Comparison of ENCODE assay signal across 28 cellular contexts in genomic region chr6:37882292-37882691, GRCh38.
DNase-seq lines count a peak whose midpoint lies in the region; ATAC-seq and TF ChIP-seq lines count a peak whose summit lies in the region.
"Had no signal": no experiment of that assay in that cellular context is flagged by ENCODE, and none has a peak within 500 bp of the region (broad histone marks: within the 10 kb centered on the region; RNA-seq: fewer than 3 reads in every experiment).

No MANE protein-coding gene starts in this region.

- H3K79me1 ChIP-seq in trophoblast cell (ENCODE audit: low read length), result peaks cover 6% of the 10 kb centered on the region

- POLR2A ChIA-PET in activated CD4-positive, alpha-beta T cell treated with anti-CD3 and anti-CD28 coated beads for 36 hours (lab: Charles Lee), result no interaction called here

- H3K4me1 Mint-ChIP-seq in activated CD4-positive, alpha-beta T cell treated with anti-CD3 and anti-CD28 coated beads for 36 hours, result peaks cover 35% of the 10 kb centered on the region
- peaks cover 52% of the 10 kb centered on the region for H3K4me1 Mint-ChIP-seq in activated T-cell treated with anti-CD3 and anti-CD28 coated beads, Interleukin-2, amount 50 U/mL, for 24 hours (ENCODE audit: low read depth)

- H4K12ac ChIP-seq in trophoblast cell (ENCODE audit: low read depth, low read length), result no peak overlapping the region

- 86% methylated on average over 2 of the region's 2 CpGs for WGBS in hepatocyte (ENCODE audit: low lambda C conversion rate, missing lambda C conversion rate)
- WGBS in trophoblast cell (ENCODE audit: extremely low coverage, insufficient coverage, insufficient read length), result no CpG with 5 or more reads among the region's 2 CpGs

- H2BK12ac ChIP-seq in trophoblast cell (ENCODE audit: low read length), result no peak overlapping the region

- no peak overlapping the region for H2BK120ac ChIP-seq in trophoblast cell (ENCODE audit: insufficient read depth, low read length, poor library complexity)

- peaks cover 81% of the 10 kb centered on the region for H4K20me1 ChIP-seq in hepatocyte (ENCODE audit: insufficient read depth, poor library complexity, severe bottlenecking)

- DNase-seq in GM12865 (ENCODE audit: low read depth), result peak; percentile 11
- DNase-seq in SK-N-MC (ENCODE audit: low read depth, low spot score), result no peak
- DNase-seq in hepatocyte (ENCODE audit: low spot score), result no peak
- no peak for DNase-seq in trophoblast cell
- no peak for DNase-seq in activated CD4-positive, alpha-beta T cell treated with anti-CD3 and anti-CD28 coated beads for 48 hours
- no peak for DNase-seq in activated CD4-positive, alpha-beta T cell treated with anti-CD3 and anti-CD28 coated beads for 36 hours
- no peak for DNase-seq in activated T-cell treated with anti-CD3 and anti-CD28 coated beads, Interleukin-2, amount 50 U/mL, for 24 hours
- DNase-seq: ACHN; activated B cell treated with CpG ODN at 0.5 μM for 24 hours; activated gamma-delta T cell treated with Interleukin-2 at 50 U/mL for 16 hours; activated naive CD8-positive, alpha-beta T cell treated with anti-CD3 and anti-CD28 coated beads, Interleukin-2, amount 10 ng/mL, durations not matched to agents 7 days and 5 days; activated T-cell treated with anti-CD3 and anti-CD28 coated beads, Interleukin-2, amount 50 U/mL, for 48 hours; dermis blood vessel endothelial cell; heart left ventricle; left ventricle myocardium superior; midbrain; naive thymus-derived CD4-positive, alpha-beta T cell; NCI-H1105; NCI-H187; NCI-H510A treated with DMSO at 0.1 percent for 48 hours; occipital lobe; RPMI8226; stimulated activated naive CD4-positive, alpha-beta T cell treated with Interleukin-2 at 50 U/mL for 16 hours had no signal

- peaks cover 95% of the 10 kb centered on the region for H3K79me2 ChIP-seq in hepatocyte
- H3K79me2 ChIP-seq in trophoblast cell (ENCODE audit: control insufficient read depth, insufficient read depth, low read length, poor library complexity), result peaks cover 1% of the 10 kb centered on the region

- H3K23ac ChIP-seq in trophoblast cell (ENCODE audit: low read length), result no peak overlapping the region

- H3K36me3 Mint-ChIP-seq in activated CD4-positive, alpha-beta T cell treated with anti-CD3 and anti-CD28 coated beads for 36 hours (ENCODE audit: low read depth), result peaks cover 2% of the 10 kb centered on the region
- peaks cover 4% of the 10 kb centered on the region for H3K36me3 Mint-ChIP-seq in activated T-cell treated with anti-CD3 and anti-CD28 coated beads, Interleukin-2, amount 50 U/mL, for 24 hours (ENCODE audit: low read depth)

- peak overlapping the region; percentile 14 for H3K18ac ChIP-seq in trophoblast cell (ENCODE audit: low read length)

- no peak overlapping the region for H2AK5ac ChIP-seq in trophoblast cell (ENCODE audit: low read length)

- no peak overlapping the region for H2AFZ ChIP-seq in hepatocyte
- H2AFZ ChIP-seq in trophoblast cell (ENCODE audit: insufficient read depth, low read length, poor library complexity), result no peak overlapping the region

- peak overlapping the region; percentile 49 for H3K4ac ChIP-seq in trophoblast cell (ENCODE audit: low read depth, low read length)

- H3K9ac ChIP-seq in SK-N-MC (ENCODE audit: insufficient read length) (no peak overlapping the region), trophoblast cell (ENCODE audit: low read length) (no peak overlapping the region)

- H4K91ac ChIP-seq in trophoblast cell (ENCODE audit: low read depth, low read length), result no peak overlapping the region

- no peak overlapping the region for H3K4me3 Mint-ChIP-seq in activated CD4-positive, alpha-beta T cell treated with anti-CD3 and anti-CD28 coated beads for 36 hours
- H3K4me3 Mint-ChIP-seq in activated T-cell treated with anti-CD3 and anti-CD28 coated beads, Interleukin-2, amount 50 U/mL, for 24 hours, result no peak overlapping the region
- H3K4me3 Mint-ChIP-seq: activated naive CD8-positive, alpha-beta T cell treated with anti-CD3 and anti-CD28 coated beads, Interleukin-2, amount 10 ng/mL, durations not matched to agents 7 days and 5 days; central memory CD8-positive, alpha-beta T cell had no signal

- H3K9me3 ChIP-seq in SK-N-MC (ENCODE audit: low read depth, low read length) (no peaks in the 10 kb centered on the region), hepatocyte (ENCODE audit: low read depth) (no peaks in the 10 kb centered on the region), trophoblast cell (ENCODE audit: insufficient read depth, low read depth, low read length) (no peaks in the 10 kb centered on the region)
- H3K9me3 ChIP-seq: ascending aorta, esophagus muscularis mucosa, heart left ventricle, suprapubic skin had no signal

- H4K8ac ChIP-seq in trophoblast cell (ENCODE audit: low read depth, low read length), result no peak overlapping the region

- peaks cover 27% of the 10 kb centered on the region for H3K4me1 ChIP-seq in hepatocyte (ENCODE audit: insufficient read depth)
- H3K4me1 ChIP-seq in trophoblast cell (ENCODE audit: control insufficient read depth in 1 of 2, insufficient read depth in 2 of 2, low read length in 2 of 2), result peaks cover 7 to 10% of the 10 kb centered on the region in 2 experiments

- ATAC-seq in activated CD4-positive, alpha-beta T cell treated with anti-CD3 and anti-CD28 coated beads for 36 hours, result no peak
- ATAC-seq: heart left ventricle; left ventricle myocardium superior; naive thymus-derived CD4-positive, alpha-beta T cell had no signal

- H3K27ac Mint-ChIP-seq in activated CD4-positive, alpha-beta T cell treated with anti-CD3 and anti-CD28 coated beads for 36 hours, result no peak overlapping the region
- no peak overlapping the region for H3K27ac Mint-ChIP-seq in activated T-cell treated with anti-CD3 and anti-CD28 coated beads, Interleukin-2, amount 50 U/mL, for 24 hours
- H3K27ac Mint-ChIP-seq: activated naive CD8-positive, alpha-beta T cell treated with anti-CD3 and anti-CD28 coated beads, Interleukin-2, amount 10 ng/mL, durations not matched to agents 7 days and 5 days had no signal

- no peaks in the 10 kb centered on the region for H3K9me3 Mint-ChIP-seq in activated CD4-positive, alpha-beta T cell treated with anti-CD3 and anti-CD28 coated beads for 36 hours (ENCODE audit: low read depth)
- no peaks in the 10 kb centered on the region for H3K9me3 Mint-ChIP-seq in activated T-cell treated with anti-CD3 and anti-CD28 coated beads, Interleukin-2, amount 50 U/mL, for 24 hours
- H3K9me3 Mint-ChIP-seq: activated B cell treated with CpG ODN at 0.5 μM for 24 hours; central memory CD8-positive, alpha-beta T cell; naive thymus-derived CD4-positive, alpha-beta T cell had no signal

- no peaks in the 10 kb centered on the region for H3K27me3 ChIP-seq in hepatocyte
- H3K27me3 ChIP-seq in trophoblast cell (ENCODE audit: insufficient read depth, low read length), result no peaks in the 10 kb centered on the region
- H3K27me3 ChIP-seq: ascending aorta, esophagus muscularis mucosa, heart left ventricle, suprapubic skin had no signal

- H3K4me3 ChIP-seq in GM12865 (ENCODE audit: low read depth, low read length) (no peak overlapping the region), SK-N-MC (no peak overlapping the region), hepatocyte (no peak overlapping the region), trophoblast cell (ENCODE audit: low read depth, low read length) (no peak overlapping the region)
- H3K4me3 ChIP-seq: ascending aorta, esophagus muscularis mucosa, heart left ventricle, skin epidermis, suprapubic skin had no signal

- no peak overlapping the region for H3K14ac ChIP-seq in trophoblast cell (ENCODE audit: low read length)

- CTCF ChIA-PET in activated CD4-positive, alpha-beta T cell treated with anti-CD3 and anti-CD28 coated beads for 36 hours (lab: Charles Lee), result interaction anchor here (0.8 to 1.1 kb wide), 2 partner anchors 11 to 37 kb away, joined by 3 read pairs; no protein-coding TSS in a partner anchor

- H3K4me2 ChIP-seq in hepatocyte, result no peak overlapping the region
- no peak overlapping the region for H3K4me2 ChIP-seq in trophoblast cell (ENCODE audit: low read length)

- H3K27ac ChIP-seq in SK-N-MC, result peak overlapping the region; percentile 72
- peak overlapping the region; percentile 74 for H3K27ac ChIP-seq in hepatocyte
- H3K27ac ChIP-seq in trophoblast cell (ENCODE audit: low read depth, low read length), result no peak overlapping the region
- H3K27ac ChIP-seq: ascending aorta, esophagus muscularis mucosa, heart left ventricle, suprapubic skin had no signal

- TF ChIP-seq CTCF in GM12865 (IDR thresholded peaks at IDR 0.05; ENCODE audit: insufficient read depth, low read depth, low read length, missing control alignments) (no peak), hepatocyte (IDR thresholded peaks at IDR 0.05; ENCODE audit: poor library complexity) (no peak)

- peak overlapping the region; percentile 4 for H2BK5ac ChIP-seq in trophoblast cell (ENCODE audit: low read depth, low read length, poor library complexity)

- no peaks in the 10 kb centered on the region for H3K9me2 ChIP-seq in hepatocyte (replicated peaks; ENCODE audit: insufficient read depth)

- no peaks in the 10 kb centered on the region for H3K27me3 Mint-ChIP-seq in activated CD4-positive, alpha-beta T cell treated with anti-CD3 and anti-CD28 coated beads for 36 hours
- no peaks in the 10 kb centered on the region for H3K27me3 Mint-ChIP-seq in activated T-cell treated with anti-CD3 and anti-CD28 coated beads, Interleukin-2, amount 50 U/mL, for 24 hours
- H3K27me3 Mint-ChIP-seq: activated B cell treated with CpG ODN at 0.5 μM for 24 hours; activated naive CD8-positive, alpha-beta T cell treated with anti-CD3 and anti-CD28 coated beads, Interleukin-2, amount 10 ng/mL, durations not matched to agents 7 days and 5 days; central memory CD8-positive, alpha-beta T cell; naive thymus-derived CD4-positive, alpha-beta T cell had no signal

- intact Hi-C loops in activated CD4-positive, alpha-beta T cell treated with anti-CD3 and anti-CD28 coated beads for 36 hours (cut with DNase I, micrococcal nuclease), result no loop called here

- H3K36me3 ChIP-seq in SK-N-MC (ENCODE audit: insufficient read depth, low read length) (no peaks in the 10 kb centered on the region), hepatocyte (replicated peaks; ENCODE audit: insufficient read depth, low read depth) (no peaks in the 10 kb centered on the region), trophoblast cell (ENCODE audit: control insufficient read depth in 1 of 2, insufficient read depth in 2 of 2, low read length in 2 of 2) (no peaks in the 10 kb centered on the region)
- H3K36me3 ChIP-seq: ascending aorta, esophagus muscularis mucosa, heart left ventricle, suprapubic skin had no signal
